14 cellular contexts compared by ENCODE assay signal in genomic region chr9:113501129-113501686, GRCh38. TPM values are rescaled to one million over a fixed set of nuclear protein-coding genes. Genes with fewer than 3 reads are reported as not detected.
DNase-seq lines count a peak whose midpoint lies in the region; ATAC-seq and TF ChIP-seq lines count a peak whose summit lies in the region.
"Had no signal": no experiment of that assay in that cellular context is flagged by ENCODE, and none has a peak within 500 bp of the region (broad histone marks: within the 10 kb centered on the region; RNA-seq: fewer than 3 reads in every experiment).

No MANE protein-coding gene starts in this region.

- no peaks in the 10 kb centered on the region for H3K4me1 ChIP-seq in sigmoid colon
- H3K4me1 ChIP-seq in BE2C, result no peaks in the 10 kb centered on the region

- TF ChIP-seq CTCF in sigmoid colon (IDR thresholded peaks at IDR 0.05) (no peak), BE2C (IDR thresholded peaks at IDR 0.05; ENCODE audit: low read depth, low read length) (no peak)

- H3K4me3 ChIP-seq in sigmoid colon, result peak overlapping the region; percentile 4 to 21 (median 10)
- no peak overlapping the region for H3K4me3 ChIP-seq in BE2C (ENCODE audit: low read depth, low read length)
- H3K4me3 ChIP-seq: GM23248, MG63 had no signal

- H3K36me3 ChIP-seq in sigmoid colon, result peaks cover 0 to 5% (median 0%) of the 10 kb centered on the region in 4 donors
- no peaks in the 10 kb centered on the region for H3K36me3 ChIP-seq in BE2C
- H3K36me3 ChIP-seq: MG63 had no signal

- H3K27me3 ChIP-seq in sigmoid colon, result no peaks in the 10 kb centered on the region
- no peaks in the 10 kb centered on the region for H3K27me3 ChIP-seq in BE2C
- H3K27me3 ChIP-seq: MG63 had no signal

- H3K9me3 ChIP-seq in sigmoid colon (no peaks in the 10 kb centered on the region), BE2C (no peaks in the 10 kb centered on the region)
- H3K9me3 ChIP-seq: MG63 had no signal

- DNase-seq in HT-29 (ENCODE audit: low spot score) (peak; percentile 52), dermis microvascular lymphatic vessel endothelial cell (ENCODE audit: low read depth in 2 of 2) (peak; percentile 93 to 99), iPS-NIHi11 (ENCODE audit: low spot score) (peak; percentile 67), sigmoid colon (no peak), BE2C (no peak), NCI-H146 (lab: John Stamatoyannopoulos, UW) (no peak)
- DNase-seq in stimulated activated CD4-positive, alpha-beta T cell treated with anti-CD3 and anti-CD28 coated beads, Interleukin-2, amount 100 ng/mL, for 24 hours, result no peak
- DNase-seq: activated CD4-positive, alpha-beta T cell treated with anti-CD3 and anti-CD28 coated beads, Interleukin-2, amount 50 U/mL, for 1 hour; activated gamma-delta T cell treated with Interleukin-2 at 50 U/mL for 16 hours; GM23248; MG63; PC-3; stimulated activated CD8-positive, alpha-beta memory T cell treated with anti-CD3 and anti-CD28 coated beads, Interleukin-4, amount 100 ng/mL, for 48 hours had no signal

- no peak for TF ChIP-seq EP300 in sigmoid colon (IDR thresholded peaks at IDR 0.05)

- H3K27ac ChIP-seq in sigmoid colon, result peak overlapping the region in 3 of 4 donors; percentile 16 to 61 (median 28)
- H3K27ac ChIP-seq: GM23248 had no signal

- TF ChIP-seq POLR2A in sigmoid colon (IDR thresholded peaks at IDR 0.05), result no peak

- 90 to 94% methylated on average over 20 of the region's 20 CpGs for WGBS in sigmoid colon, 2 donors

- intact Hi-C loops in sigmoid colon (cut with DNase I), result no loop called here

- no peak for ATAC-seq in HG03045 (IDR thresholded peaks at IDR 0.05; ENCODE audit: unreplicated experiment)
- ATAC-seq: PC-3 had no signal

RNA-seq across cellular contexts. Expression of gene RGS3, which starts 37.7 kb away (rescaled TPM):
- 71.2 and 76.8 TPM in 2 replicates for total RNA-seq in HT-29 (2014; rRNA removed; shearing (Covaris generic))
- 180 and 185 TPM in 2 replicates for total RNA-seq in dermis microvascular lymphatic vessel endothelial cell
- 10 to 100 TPM; 26.9 to 50.7 (median 42.0) TPM for total RNA-seq in sigmoid colon
- 10 to 100 TPM; 32.4 to 43.6 (median 32.6) TPM for polyA plus RNA-seq in sigmoid colon
- 103 TPM for polyA plus RNA-seq in BE2C (2012; ENCODE audit: insufficient read depth, insufficient read length, low read depth)

Comparison
In these comparisons a context has a peak if more than half of its experiments do, and no peak if none do; other contexts are left out.
1. DNase-seq: peak in HT-29 (single experiment), dermis microvascular lymphatic vessel endothelial cell (2 of 2) and iPS-NIHi11 (single experiment); none in sigmoid colon (single experiment), BE2C (single experiment), NCI-H146 (single experiment) and stimulated activated CD4-positive, alpha-beta T cell treated with anti-CD3 and anti-CD28 coated beads, Interleukin-2, amount 100 ng/mL, for 24 hours (0 of 2).